9 cellular contexts compared by ENCODE assay signal in genomic region chr9:21993007-21993406, GRCh38. TPM values are rescaled to one million over a fixed set of nuclear protein-coding genes. Genes with fewer than 3 reads are reported as not detected.
DNase-seq lines count a peak whose midpoint lies in the region; ATAC-seq lines count a peak whose summit lies in the region.
"Had no signal": no experiment of that assay in that cellular context is flagged by ENCODE, and none has a peak within 500 bp of the region (broad histone marks: within the 10 kb centered on the region; RNA-seq: fewer than 3 reads in every experiment).

No MANE protein-coding gene starts in this region.

- no peak for ATAC-seq in activated naive CD8-positive, alpha-beta T cell treated with anti-CD3 and anti-CD28 coated beads, Interleukin-2, amount 50 U/mL, for 24 hours
- no peak for ATAC-seq in naive thymus-derived CD4-positive, alpha-beta T cell
- no peak for ATAC-seq in HG03025 (IDR thresholded peaks at IDR 0.05; ENCODE audit: low FRiP score, unreplicated experiment)
- ATAC-seq: pancreas had no signal

- no peak overlapping the region for H3K27ac ChIP-seq in naive thymus-derived CD4-positive, alpha-beta T cell (ENCODE audit: low read depth, low read length)
- H3K27ac ChIP-seq: pancreas had no signal

- intact Hi-C loops in naive thymus-derived CD4-positive, alpha-beta T cell (cut with micrococcal nuclease), result loop anchor here in 1 of 2 donors (10.0 kb wide), 2 partner anchors 242 to 658 kb away; partner anchors contain the start of gene KLHL9

- peak overlapping the region; percentile 72 for H3K4me3 ChIP-seq in naive thymus-derived CD4-positive, alpha-beta T cell (ENCODE audit: low read length)

- peaks cover 11 to 16% (median 15%) of the 10 kb centered on the region in 3 donors for H3K4me1 Mint-ChIP-seq in IgD-negative memory B cell
- H3K4me1 Mint-ChIP-seq in activated naive CD8-positive, alpha-beta T cell treated with anti-CD3 and anti-CD28 coated beads, Interleukin-2, amount 50 U/mL, for 24 hours, result peaks cover 19% of the 10 kb centered on the region
- H3K4me1 Mint-ChIP-seq in naive thymus-derived CD4-positive, alpha-beta T cell, result peaks cover 0 to 41% (median 13%) of the 10 kb centered on the region in 7 donors

- POLR2A ChIA-PET in naive thymus-derived CD4-positive, alpha-beta T cell (lab: Charles Lee), result no interaction called here

- peaks cover 0 to 2% (median 0%) of the 10 kb centered on the region in 3 donors for H3K9me3 Mint-ChIP-seq in IgD-negative memory B cell
- H3K9me3 Mint-ChIP-seq in activated naive CD8-positive, alpha-beta T cell treated with anti-CD3 and anti-CD28 coated beads, Interleukin-2, amount 50 U/mL, for 24 hours, result peaks cover 4% of the 10 kb centered on the region
- peaks cover 0 to 27% (median 6%) of the 10 kb centered on the region in 11 donors for H3K9me3 Mint-ChIP-seq in naive thymus-derived CD4-positive, alpha-beta T cell

- peaks cover 0 to 9% (median 0%) of the 10 kb centered on the region in 3 experiments for H3K9me3 ChIP-seq in naive thymus-derived CD4-positive, alpha-beta T cell (ENCODE audit: control insufficient read depth in 2 of 3, low read length in 3 of 3)
- H3K9me3 ChIP-seq: pancreas had no signal

- H3K36me3 ChIP-seq in naive thymus-derived CD4-positive, alpha-beta T cell (ENCODE audit: control insufficient read depth in 2 of 3, insufficient read depth in 3 of 3, low read length in 3 of 3), result peaks cover 0 to 7% (median 0%) of the 10 kb centered on the region in 3 experiments
- H3K36me3 ChIP-seq: pancreas had no signal

- H3K27me3 ChIP-seq in naive thymus-derived CD4-positive, alpha-beta T cell (ENCODE audit: control insufficient read depth in 2 of 2, insufficient read depth in 2 of 2, low read length in 2 of 2), result peaks cover 0 to 38% of the 10 kb centered on the region in 2 donors

- peak overlapping the region; percentile 96 to 100 (median 100) for H3K4me3 Mint-ChIP-seq in IgD-negative memory B cell
- peak overlapping the region; percentile 93 for H3K4me3 Mint-ChIP-seq in activated naive CD8-positive, alpha-beta T cell treated with anti-CD3 and anti-CD28 coated beads, Interleukin-2, amount 50 U/mL, for 24 hours
- peak overlapping the region; percentile 39 to 97 (median 90) for H3K4me3 Mint-ChIP-seq in naive thymus-derived CD4-positive, alpha-beta T cell

- CTCF ChIA-PET in naive thymus-derived CD4-positive, alpha-beta T cell (lab: Charles Lee), result interaction anchor here (1.2 kb wide), 1 partner anchor 15 kb away, joined by 3 read pairs; no protein-coding TSS in a partner anchor

- peaks cover 8 to 16% of the 10 kb centered on the region in 2 donors for H3K4me1 ChIP-seq in naive thymus-derived CD4-positive, alpha-beta T cell (ENCODE audit: control insufficient read depth in 2 of 2, insufficient read depth in 2 of 2, low read length in 2 of 2)

- peak overlapping the region in 2 of 3 donors; percentile 88 to 97 for H3K27ac Mint-ChIP-seq in IgD-negative memory B cell
- no peak overlapping the region for H3K27ac Mint-ChIP-seq in activated naive CD8-positive, alpha-beta T cell treated with anti-CD3 and anti-CD28 coated beads, Interleukin-2, amount 50 U/mL, for 24 hours
- no peak overlapping the region for H3K27ac Mint-ChIP-seq in naive thymus-derived CD4-positive, alpha-beta T cell

- DNase-seq in NCI-H2029 treated with DMSO at 0.1 percent for 48 hours (lab: John Stamatoyannopoulos, UW) (peak; percentile 17), NCI-H2029 (lab: John Stamatoyannopoulos, UW) (no peak), dermis blood vessel endothelial cell (no peak), NCI-H187 treated with DMSO at 0.1 percent for 48 hours (lab: John Stamatoyannopoulos, UW) (no peak)
- no peak for DNase-seq in activated naive CD8-positive, alpha-beta T cell treated with anti-CD3 and anti-CD28 coated beads, Interleukin-2, amount 50 U/mL, for 24 hours
- no peak for DNase-seq in naive thymus-derived CD4-positive, alpha-beta T cell

- peaks cover 2% of the 10 kb centered on the region for H3K36me3 Mint-ChIP-seq in IgD-negative memory B cell
- peaks cover 4% of the 10 kb centered on the region for H3K36me3 Mint-ChIP-seq in activated naive CD8-positive, alpha-beta T cell treated with anti-CD3 and anti-CD28 coated beads, Interleukin-2, amount 50 U/mL, for 24 hours (ENCODE audit: low read depth)
- peaks cover 0 to 32% (median 5%) of the 10 kb centered on the region in 5 donors for H3K36me3 Mint-ChIP-seq in naive thymus-derived CD4-positive, alpha-beta T cell

- H3K27me3 Mint-ChIP-seq in IgD-negative memory B cell, result peaks cover 16% of the 10 kb centered on the region
- peaks cover 53% of the 10 kb centered on the region for H3K27me3 Mint-ChIP-seq in activated naive CD8-positive, alpha-beta T cell treated with anti-CD3 and anti-CD28 coated beads, Interleukin-2, amount 50 U/mL, for 24 hours
- peaks cover 41 to 63% (median 51%) of the 10 kb centered on the region in 5 donors for H3K27me3 Mint-ChIP-seq in naive thymus-derived CD4-positive, alpha-beta T cell

RNA-seq across cellular contexts. Expression of gene CDKN2A, which starts 1.2 kb away (rescaled TPM):
- 13.9 TPM for polyA plus RNA-seq in IgD-negative memory B cell
- 10 to 100 TPM in 1 of 5 experiments, 1 to 10 TPM in 1, under 1 TPM in 2, not detected in 1; 0.43 to 21.7 (median 1.7) TPM for total RNA-seq in naive thymus-derived CD4-positive, alpha-beta T cell
- polyA plus RNA-seq in naive thymus-derived CD4-positive, alpha-beta T cell, result under 1 TPM in 1 of 2 donors, not detected in 1; 0.79 TPM
- total RNA-seq in dermis blood vessel endothelial cell, result 1.0 and 1.3 TPM in 2 replicates

RNA-seq across cellular contexts. Expression of gene CDKN2B-AS1, which starts 1.6 kb away (rescaled TPM):
- polyA plus RNA-seq in IgD-negative memory B cell, result not detected
- total RNA-seq in naive thymus-derived CD4-positive, alpha-beta T cell, result 1 to 10 TPM in 1 of 5 experiments, under 1 TPM in 2, not detected in 2; 0.21 to 3.5 (median 0.61) TPM
- polyA plus RNA-seq in naive thymus-derived CD4-positive, alpha-beta T cell, result not detected
- total RNA-seq in dermis blood vessel endothelial cell, result 0.28 and 2.2 TPM in 2 replicates

RNA-seq across cellular contexts. Expression of gene CDKN2B, which starts 16.1 kb away (rescaled TPM):
- polyA plus RNA-seq in IgD-negative memory B cell, result 0.23 TPM
- total RNA-seq in naive thymus-derived CD4-positive, alpha-beta T cell, result 1 to 10 TPM in 2 of 5 experiments, under 1 TPM in 1, not detected in 2; 0.32 to 4.1 (median 1.6) TPM
- polyA plus RNA-seq in naive thymus-derived CD4-positive, alpha-beta T cell, result not detected
- total RNA-seq in dermis blood vessel endothelial cell, result 1.9 and 2.4 TPM in 2 replicates

Comparison
In these comparisons a context has a peak if more than half of its experiments do, and no peak if none do; other contexts are left out.
1. H3K27ac Mint-ChIP-seq: peak in IgD-negative memory B cell (2 of 3); none in activated naive CD8-positive, alpha-beta T cell treated with anti-CD3 and anti-CD28 coated beads, Interleukin-2, amount 50 U/mL, for 24 hours (single experiment) and naive thymus-derived CD4-positive, alpha-beta T cell (0 of 9).
2. Peak in every context shown above with its lines, with median percentiles within 50 percentile points of each other: H3K4me3 Mint-ChIP-seq.